ENCODE assay signal across 9 cellular contexts in genomic region chr13:24502567-24503375, GRCh38. TPM values are rescaled to one million over a fixed set of nuclear protein-coding genes. Genes with fewer than 3 reads are reported as not detected.
DNase-seq lines count a peak whose midpoint lies in the region; ATAC-seq, FAIRE-seq and TF ChIP-seq lines count a peak whose summit lies in the region.
"Had no signal": no experiment of that assay in that cellular context is flagged by ENCODE, and none has a peak within 500 bp of the region (broad histone marks: within the 10 kb centered on the region; RNA-seq: fewer than 3 reads in every experiment).

No MANE protein-coding gene starts in this region.

- 55 to 68% (median 65%) methylated on average over 7 of the region's 7 CpGs for WGBS in small intestine, 3 donors

- TF ChIP-seq CTCF in HFF-Myc (IDR thresholded peaks at IDR 0.05; ENCODE audit: low read depth, low read length, missing control alignments), result no peak
- TF ChIP-seq CTCF in left ventricle myocardium inferior (IDR thresholded peaks at IDR 0.05; ENCODE audit: borderline replicate concordance), result no peak

- in situ Hi-C loops in KBM-7 (cut with MboI; ENCODE audit: low pct_unique_long_range_greater_than_20kb, low sequenced_read_pairs), result no loop called here

- FAIRE-seq in small intestine (lab: Jason Lieb, UNC), result no peak

- ATAC-seq in HG02938 (IDR thresholded peaks at IDR 0.05; ENCODE audit: unreplicated experiment), result no peak

- no peak overlapping the region for H3K4me3 ChIP-seq in HFF-Myc (replicated peaks; ENCODE audit: low read depth, low read length)
- no peak overlapping the region for H3K4me3 ChIP-seq in adipocyte (ENCODE audit: low read length)
- H3K4me3 ChIP-seq in left ventricle myocardium inferior, result no peak overlapping the region
- H3K4me3 ChIP-seq in small intestine (ENCODE audit: low read depth in 1 of 2, low read length in 2 of 2), result no peak overlapping the region
- no peak overlapping the region for H3K4me3 ChIP-seq in effector memory CD4-positive, alpha-beta T cell (ENCODE audit: insufficient read depth, low read depth, low read length, poor library complexity, severe bottlenecking)

- peak overlapping the region; percentile 50 for H3K27ac ChIP-seq in left ventricle myocardium inferior (replicated peaks)
- peak overlapping the region; percentile 79 to 82 for H3K27ac ChIP-seq in small intestine (ENCODE audit: low read depth in 1 of 2, low read length in 1 of 2)
- H3K27ac ChIP-seq in effector memory CD4-positive, alpha-beta T cell (ENCODE audit: insufficient read depth, low read length, poor library complexity, severe bottlenecking), result no peak overlapping the region
- H3K27ac ChIP-seq: KMS-11 had no signal

- H3K9me3 ChIP-seq in adipocyte (ENCODE audit: control insufficient read depth, low read length), result no peaks in the 10 kb centered on the region
- H3K9me3 ChIP-seq in left ventricle myocardium inferior (replicated peaks), result no peaks in the 10 kb centered on the region
- H3K9me3 ChIP-seq in small intestine (ENCODE audit: control insufficient read depth, low read depth), result no peaks in the 10 kb centered on the region
- no peaks in the 10 kb centered on the region for H3K9me3 ChIP-seq in effector memory CD4-positive, alpha-beta T cell (ENCODE audit: control insufficient read depth, low read length)

- intact Hi-C loops in left ventricle myocardium inferior (cut with micrococcal nuclease), result no loop called here

- H3K4me1 ChIP-seq in adipocyte (ENCODE audit: control insufficient read depth, insufficient read depth, low read length) (peaks cover 28% of the 10 kb centered on the region), left ventricle myocardium inferior (peaks cover 31% of the 10 kb centered on the region), small intestine (ENCODE audit: control insufficient read depth in 2 of 2, insufficient read depth in 1 of 2, low read depth in 1 of 2, low read length in 1 of 2) (peaks cover 0 to 3% of the 10 kb centered on the region in 2 donors)
- no peaks in the 10 kb centered on the region for H3K4me1 ChIP-seq in effector memory CD4-positive, alpha-beta T cell (ENCODE audit: control insufficient read depth, insufficient read depth, low read length, poor library complexity, severe bottlenecking)

- H3K27me3 ChIP-seq in adipocyte (replicated peaks; ENCODE audit: control insufficient read depth, insufficient read depth, low read length) (no peaks in the 10 kb centered on the region), left ventricle myocardium inferior (ENCODE audit: low read depth) (no peaks in the 10 kb centered on the region), small intestine (ENCODE audit: control insufficient read depth in 2 of 2, insufficient read depth in 2 of 2, low read length in 2 of 2) (no peaks in the 10 kb centered on the region)
- no peaks in the 10 kb centered on the region for H3K27me3 ChIP-seq in effector memory CD4-positive, alpha-beta T cell (replicated peaks; ENCODE audit: control insufficient read depth, insufficient read depth, low read length, poor library complexity, severe bottlenecking)

- DNase-seq in HFF-Myc (ENCODE audit: extremely low read depth, low read depth) (peak; percentile 24), adipocyte (ENCODE audit: low read depth) (peak; percentile 74), left ventricle myocardium inferior (peak; percentile 30), small intestine (peak; percentile 87), KBM-7 (no peak), activated gamma-delta T cell (lab: John Stamatoyannopoulos, UW) (no peak)
- no peak for DNase-seq in effector memory CD4-positive, alpha-beta T cell

- peak overlapping the region; percentile 45 for H3K9ac ChIP-seq in adipocyte (ENCODE audit: low read length)
- H3K9ac ChIP-seq: KMS-11 had no signal

- H3K36me3 ChIP-seq in adipocyte (ENCODE audit: control insufficient read depth, insufficient read depth, low read length, severe bottlenecking) (peaks cover 26% of the 10 kb centered on the region), left ventricle myocardium inferior (peaks cover 25% of the 10 kb centered on the region), small intestine (ENCODE audit: control insufficient read depth in 2 of 2, insufficient read depth in 2 of 2, low read length in 2 of 2) (peaks cover 5 to 6% of the 10 kb centered on the region in 2 donors)
- peaks cover 23% of the 10 kb centered on the region for H3K36me3 ChIP-seq in effector memory CD4-positive, alpha-beta T cell (ENCODE audit: control insufficient read depth, insufficient read depth, low read length)

RNA-seq across cellular contexts. Expression of gene PARP4, which starts 9.8 kb away (rescaled TPM):
- total RNA-seq in left ventricle myocardium inferior, result 23.6 TPM
- 10 to 100 TPM; 30.0 to 74.0 (median 33.0) TPM for polyA plus RNA-seq in small intestine

Comparison
In these comparisons a context has a peak if more than half of its experiments do, and no peak if none do; other contexts are left out.
1. DNase-seq: peak in HFF-Myc (single experiment), adipocyte (single experiment), left ventricle myocardium inferior (single experiment) and small intestine (single experiment); none in KBM-7 (single experiment), activated gamma-delta T cell (single experiment) and effector memory CD4-positive, alpha-beta T cell (0 of 3).